In the genomic region with DNA sequence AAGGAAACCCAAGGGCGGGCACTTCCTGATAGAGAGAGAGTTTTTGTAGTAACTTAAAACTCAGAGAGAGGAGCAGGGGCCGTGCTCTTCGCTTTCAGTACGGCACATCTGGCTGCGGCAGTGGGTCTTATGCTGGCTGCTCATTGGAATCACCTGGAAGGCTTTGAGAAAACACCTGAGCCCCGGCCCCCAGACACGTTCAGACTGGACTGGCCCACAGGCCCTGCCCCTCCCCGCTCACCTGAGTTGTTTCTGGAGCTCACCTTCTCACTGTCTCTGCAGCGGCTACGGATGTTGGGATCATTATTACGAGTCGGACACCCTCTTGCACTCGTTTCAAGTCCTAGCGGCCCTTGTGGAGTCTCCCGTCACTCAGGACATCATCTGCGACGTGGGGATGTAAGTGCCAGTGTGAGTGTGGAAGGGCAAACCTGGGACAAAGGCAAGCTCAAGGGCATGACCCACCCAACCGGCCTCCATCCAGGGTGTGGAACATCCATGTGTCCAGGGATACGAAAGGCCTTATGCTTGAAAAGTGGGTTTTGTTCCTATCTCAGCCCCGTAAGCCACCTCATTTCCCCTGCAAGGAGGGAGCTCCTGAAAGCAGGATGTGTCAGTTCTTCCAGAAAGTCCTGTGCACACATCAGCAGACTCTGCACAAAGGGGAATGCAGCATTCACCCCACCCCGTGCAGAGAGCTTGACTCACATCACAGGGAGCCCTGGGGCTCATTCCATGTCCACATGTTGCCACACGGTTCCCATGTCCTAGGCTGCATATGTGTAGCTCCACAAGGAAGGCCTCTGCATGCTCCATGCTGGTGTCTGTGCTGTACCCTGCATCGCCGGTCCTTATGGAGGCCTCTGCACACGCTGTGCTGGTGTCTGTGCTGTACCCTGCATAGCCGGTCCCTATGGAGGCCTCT, we compare ENCODE assay signal across 19 cellular contexts. TPM values are rescaled to one million over a fixed set of nuclear protein-coding genes. Genes with fewer than 3 reads are reported as not detected.
DNase-seq lines count a peak whose midpoint lies in the region; ATAC-seq and TF ChIP-seq lines count a peak whose summit lies in the region.
"Had no signal": no experiment of that assay in that cellular context is flagged by ENCODE, and none has a peak within 500 bp of the region (broad histone marks: within the 10 kb centered on the region; RNA-seq: fewer than 3 reads in every experiment).

No MANE protein-coding gene starts in this region.

- no peak overlapping the region for H3K4me3 Mint-ChIP-seq in activated naive CD8-positive, alpha-beta T cell treated with anti-CD3 and anti-CD28 coated beads, Interleukin-2, amount 50 U/mL, for 24 hours
- H3K4me3 Mint-ChIP-seq in activated naive CD8-positive, alpha-beta T cell treated with anti-CD3 and anti-CD28 coated beads for 36 hours: no peak overlapping the region
- H3K4me3 Mint-ChIP-seq in nephron progenitor cell: no peak overlapping the region
- H3K4me3 Mint-ChIP-seq: H9 had no signal

- intact Hi-C loops in stomach (cut with DNase I; ENCODE audit: low total_unique reads): no loop called here

- no peak for TF ChIP-seq EP300 in stomach (IDR thresholded peaks at IDR 0.05)

- no peak overlapping the region for H3K27ac ChIP-seq in stomach
- H3K27ac ChIP-seq: BLaER1, KMS-11 had no signal

- H3K27me3 ChIP-seq in stomach: no peaks in the 10 kb centered on the region
- H3K27me3 ChIP-seq: BLaER1 had no signal

- H3K4me1 Mint-ChIP-seq in activated naive CD8-positive, alpha-beta T cell treated with anti-CD3 and anti-CD28 coated beads, Interleukin-2, amount 50 U/mL, for 24 hours: peaks cover 21% of the 10 kb centered on the region
- peaks cover 22% of the 10 kb centered on the region for H3K4me1 Mint-ChIP-seq in activated naive CD8-positive, alpha-beta T cell treated with anti-CD3 and anti-CD28 coated beads for 36 hours
- peaks cover 25% of the 10 kb centered on the region for H3K4me1 Mint-ChIP-seq in nephron progenitor cell

- peaks cover 6 to 20% (median 16%) of the 10 kb centered on the region in 4 donors for H3K4me1 ChIP-seq in stomach

- H3K27ac Mint-ChIP-seq in activated naive CD8-positive, alpha-beta T cell treated with anti-CD3 and anti-CD28 coated beads, Interleukin-2, amount 50 U/mL, for 24 hours: peak overlapping the region; percentile 64
- no peak overlapping the region for H3K27ac Mint-ChIP-seq in activated naive CD8-positive, alpha-beta T cell treated with anti-CD3 and anti-CD28 coated beads for 36 hours
- peak overlapping the region; percentile 78 for H3K27ac Mint-ChIP-seq in nephron progenitor cell
- H3K27ac Mint-ChIP-seq: CD8-positive, alpha-beta memory T cell; H9 had no signal

- no peak overlapping the region for H3K4me3 ChIP-seq in epithelial cell of esophagus (ENCODE audit: low read length)
- no peak overlapping the region for H3K4me3 ChIP-seq in stomach
- H3K4me3 ChIP-seq: BLaER1 had no signal

- no peak for TF ChIP-seq CTCF in epithelial cell of esophagus (IDR thresholded peaks at IDR 0.05; ENCODE audit: insufficient read depth, low read depth, low read length, missing control alignments)
- no peak for TF ChIP-seq CTCF in nephron progenitor cell (IDR thresholded peaks at IDR 0.05)
- TF ChIP-seq CTCF in stomach (IDR thresholded peaks at IDR 0.05): no peak

- no peak for TF ChIP-seq POLR2A in stomach (IDR thresholded peaks at IDR 0.05)

- no peak for ATAC-seq in activated naive CD8-positive, alpha-beta T cell treated with anti-CD3 and anti-CD28 coated beads, Interleukin-2, amount 50 U/mL, for 24 hours
- no peak for ATAC-seq in HG02642 (IDR thresholded peaks at IDR 0.05; ENCODE audit: poor library complexity, unreplicated experiment)

- H3K9me3 Mint-ChIP-seq in activated naive CD8-positive, alpha-beta T cell treated with anti-CD3 and anti-CD28 coated beads, Interleukin-2, amount 50 U/mL, for 24 hours: no peaks in the 10 kb centered on the region
- H3K9me3 Mint-ChIP-seq in activated naive CD8-positive, alpha-beta T cell treated with anti-CD3 and anti-CD28 coated beads for 36 hours: no peaks in the 10 kb centered on the region
- no peaks in the 10 kb centered on the region for H3K9me3 Mint-ChIP-seq in nephron progenitor cell
- H3K9me3 Mint-ChIP-seq: CD8-positive, alpha-beta memory T cell; H9 had no signal

- no peaks in the 10 kb centered on the region for H3K9me3 ChIP-seq in stomach
- H3K9me3 ChIP-seq: BLaER1 had no signal

- peaks cover 43% of the 10 kb centered on the region for H3K36me3 Mint-ChIP-seq in activated naive CD8-positive, alpha-beta T cell treated with anti-CD3 and anti-CD28 coated beads, Interleukin-2, amount 50 U/mL, for 24 hours (ENCODE audit: low read depth)
- peaks cover 11% of the 10 kb centered on the region for H3K36me3 Mint-ChIP-seq in activated naive CD8-positive, alpha-beta T cell treated with anti-CD3 and anti-CD28 coated beads for 36 hours
- H3K36me3 Mint-ChIP-seq in nephron progenitor cell (ENCODE audit: low read depth): peaks cover 46% of the 10 kb centered on the region

- H3K27me3 Mint-ChIP-seq in activated naive CD8-positive, alpha-beta T cell treated with anti-CD3 and anti-CD28 coated beads, Interleukin-2, amount 50 U/mL, for 24 hours: no peaks in the 10 kb centered on the region
- H3K27me3 Mint-ChIP-seq in activated naive CD8-positive, alpha-beta T cell treated with anti-CD3 and anti-CD28 coated beads for 36 hours: no peaks in the 10 kb centered on the region
- H3K27me3 Mint-ChIP-seq in nephron progenitor cell (ENCODE audit: low read depth, poor library complexity): no peaks in the 10 kb centered on the region
- H3K27me3 Mint-ChIP-seq: CD8-positive, alpha-beta memory T cell had no signal

- H3K36me3 ChIP-seq in stomach: peaks cover 62 to 88% (median 85%) of the 10 kb centered on the region in 4 donors

- 91 to 96% (median 94%) methylated on average over 22 to 26 of the region's 26 CpGs for WGBS in stomach, 5 donors

- no peak for DNase-seq in activated naive CD8-positive, alpha-beta T cell treated with anti-CD3 and anti-CD28 coated beads, Interleukin-2, amount 50 U/mL, for 24 hours
- DNase-seq in activated naive CD8-positive, alpha-beta T cell treated with anti-CD3 and anti-CD28 coated beads for 36 hours: no peak
- peak; percentile 24 for DNase-seq in EH (ENCODE audit: low read depth)
- DNase-seq in epithelial cell of esophagus (ENCODE audit: low read depth): peak; percentile 94
- DNase-seq in nephron progenitor cell: no peak
- DNase-seq in stomach: no peak
- DNase-seq in NCI-H748 treated with DMSO at 0.1 percent for 48 hours (lab: John Stamatoyannopoulos, UW): no peak
- DNase-seq: 8988T; CD8-positive, alpha-beta memory T cell; DND-41; H9; NCI-H1048; NCI-H1436 treated with DMSO at 0.1 percent for 48 hours; NCI-H2029 treated with DMSO at 0.1 percent for 48 hours; NCI-H2171 treated with DMSO at 0.1 percent for 48 hours; NCI-H446 treated with DMSO at 0.1 percent for 48 hours had no signal

RNA-seq across cellular contexts. Expression of a gene that starts 5.4 kb away (rescaled TPM):
- 10 to 100 TPM; 59.9 to 66.8 TPM for total RNA-seq in activated naive CD8-positive, alpha-beta T cell treated with anti-CD3 and anti-CD28 coated beads for 36 hours
- 100 to 1,000 TPM in 3 of 5 donors, 10 to 100 TPM in 2; 49.0 to 320 (median 104) TPM for total RNA-seq in stomach
- polyA plus RNA-seq in stomach: 10 to 100 TPM; 28.0 to 74.9 (median 29.4) TPM

RNA-seq across cellular contexts. Expression of a gene that starts 10.2 kb away (rescaled TPM):
- 10 to 100 TPM; 77.2 to 87.3 TPM for total RNA-seq in activated naive CD8-positive, alpha-beta T cell treated with anti-CD3 and anti-CD28 coated beads for 36 hours
- total RNA-seq in stomach: 10 to 100 TPM; 11.2 to 58.8 (median 17.9) TPM
- 10 to 100 TPM in 2 of 3 donors, 1 to 10 TPM in 1; 3.5 to 13.2 (median 11.2) TPM for polyA plus RNA-seq in stomach

Comparison
In these comparisons a context has a peak if more than half of its experiments do, and no peak if none do; other contexts are left out.
1. DNase-seq: peak in EH (single experiment) and epithelial cell of esophagus (single experiment); none in activated naive CD8-positive, alpha-beta T cell treated with anti-CD3 and anti-CD28 coated beads, Interleukin-2, amount 50 U/mL, for 24 hours (single experiment), activated naive CD8-positive, alpha-beta T cell treated with anti-CD3 and anti-CD28 coated beads for 36 hours (single experiment), nephron progenitor cell (single experiment), stomach (single experiment) and NCI-H748 treated with DMSO at 0.1 percent for 48 hours (single experiment).